In the genomic region with DNA sequence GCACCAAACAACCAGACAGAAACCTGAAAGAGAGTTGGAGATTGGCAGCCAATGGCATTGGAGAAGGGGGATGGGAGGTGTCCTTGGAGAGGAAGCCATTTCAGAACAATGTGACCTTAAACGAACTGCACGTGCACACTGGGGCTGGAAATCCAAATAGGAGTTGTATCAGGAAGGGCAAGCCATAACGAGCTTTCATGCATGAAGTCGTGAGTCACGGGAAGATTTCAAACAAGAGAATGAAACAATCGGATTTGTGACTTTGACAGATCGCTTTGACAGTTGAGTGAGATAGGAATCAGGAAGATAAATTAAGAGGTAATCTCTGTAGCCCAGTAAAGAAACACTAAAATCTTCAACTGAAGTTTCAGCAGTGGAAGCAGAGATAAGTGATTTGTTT, we compare ENCODE assay signal across 21 cellular contexts.
DNase-seq lines count a peak whose midpoint lies in the region; ATAC-seq and TF ChIP-seq lines count a peak whose summit lies in the region.
"Had no signal": no experiment of that assay in that cellular context is flagged by ENCODE, and none has a peak within 500 bp of the region (broad histone marks: within the 10 kb centered on the region; RNA-seq: fewer than 3 reads in every experiment).

No MANE protein-coding gene starts in this region.

- intact Hi-C loops in activated CD4-positive, alpha-beta memory T cell treated with anti-CD3 and anti-CD28 coated beads for 36 hours (cut with micrococcal nuclease) = no loop called here

- TF ChIP-seq CTCF in HEK293 (tag by site-specific recombination; IDR thresholded peaks at IDR 0.05) (no peak), WERI-Rb-1 (IDR thresholded peaks at IDR 0.05; ENCODE audit: low read depth, low read length) (no peak)

- DNase-seq in NCI-H69 (lab: John Stamatoyannopoulos, UW) = peak; percentile 7
- DNase-seq in WERI-Rb-1 = peak; percentile 35
- DNase-seq in kidney tubule cell (ENCODE audit: low spot score) = peak; percentile 63
- DNase-seq in G401 (ENCODE audit: low spot score) = no peak
- no peak for DNase-seq in activated CD4-positive, alpha-beta memory T cell treated with anti-CD3 and anti-CD28 coated beads for 36 hours
- DNase-seq: CD4-positive, alpha-beta T cell; DMS79 treated with DMSO at 0.1 percent for 48 hours; GDM1; KG1; NCI-H1048; NCI-H146; NCI-H2081 treated with DMSO at 0.1 percent for 48 hours; NCI-H2227 treated with DMSO at 0.1 percent for 48 hours; NCI-H524 treated with DMSO at 0.1 percent for 48 hours had no signal

- POLR2A ChIA-PET in HEK293 (lab: Yijun Ruan, JAX) = no interaction called here
- POLR2A ChIA-PET in activated CD4-positive, alpha-beta memory T cell treated with anti-CD3 and anti-CD28 coated beads for 36 hours (lab: Charles Lee) = no interaction called here

- H3K9me3 ChIP-seq in HEK293 (ENCODE audit: control insufficient read depth, insufficient read depth, low read depth, low read length) (no peaks in the 10 kb centered on the region), WERI-Rb-1 (ENCODE audit: severe bottlenecking) (no peaks in the 10 kb centered on the region)

- CTCF ChIA-PET in HEK293 (lab: Yijun Ruan, JAX) = interaction anchor here (0.5 kb wide), 1 partner anchor 19 kb away, joined by 4 read pairs; no protein-coding TSS in a partner anchor
- CTCF ChIA-PET in activated CD4-positive, alpha-beta memory T cell treated with anti-CD3 and anti-CD28 coated beads for 36 hours (lab: Charles Lee) = no interaction called here

- no peaks in the 10 kb centered on the region for H3K27me3 Mint-ChIP-seq in activated CD4-positive, alpha-beta memory T cell treated with anti-CD3 and anti-CD28 coated beads for 36 hours
- H3K27me3 Mint-ChIP-seq: B cell; CD4-positive, alpha-beta T cell had no signal

- in situ Hi-C loops in G401 (cut with HindIII; ENCODE audit: low sequenced_read_pairs) = no loop called here

- H3K36me3 ChIP-seq in HEK293 (ENCODE audit: control insufficient read depth in 2 of 2, insufficient read depth in 1 of 2, low read length in 2 of 2) = no peaks in the 10 kb centered on the region
- H3K36me3 ChIP-seq in WERI-Rb-1 = no peaks in the 10 kb centered on the region
- H3K36me3 ChIP-seq: SJSA1 had no signal

- no peaks in the 10 kb centered on the region for H3K4me1 Mint-ChIP-seq in activated CD4-positive, alpha-beta memory T cell treated with anti-CD3 and anti-CD28 coated beads for 36 hours (ENCODE audit: low read depth)
- H3K4me1 Mint-ChIP-seq: B cell had no signal

- no peak overlapping the region for H3K4me3 ChIP-seq in HEK293 (ENCODE audit: low read depth, low read length)
- no peak overlapping the region for H3K4me3 ChIP-seq in WERI-Rb-1 (ENCODE audit: low read depth, low read length)
- H3K4me3 ChIP-seq: GM12878, SJSA1 had no signal

- no peaks in the 10 kb centered on the region for H3K36me3 Mint-ChIP-seq in activated CD4-positive, alpha-beta memory T cell treated with anti-CD3 and anti-CD28 coated beads for 36 hours

- H3K27ac Mint-ChIP-seq in activated CD4-positive, alpha-beta memory T cell treated with anti-CD3 and anti-CD28 coated beads for 36 hours = no peak overlapping the region
- H3K27ac Mint-ChIP-seq: B cell; CD4-positive, alpha-beta T cell had no signal

- no peaks in the 10 kb centered on the region for H3K4me1 ChIP-seq in HEK293 (ENCODE audit: control insufficient read depth, insufficient read depth, low read length)
- H3K4me1 ChIP-seq: SJSA1 had no signal

- ATAC-seq in HG02763 (IDR thresholded peaks at IDR 0.05; ENCODE audit: unreplicated experiment) = no peak
- no peak for ATAC-seq in GM18868 (IDR thresholded peaks at IDR 0.05; ENCODE audit: unreplicated experiment)
- ATAC-seq: GM12878, HepG2 had no signal

- H3K9me3 Mint-ChIP-seq in activated CD4-positive, alpha-beta memory T cell treated with anti-CD3 and anti-CD28 coated beads for 36 hours = peaks cover 13% of the 10 kb centered on the region

- H3K4me3 Mint-ChIP-seq in activated CD4-positive, alpha-beta memory T cell treated with anti-CD3 and anti-CD28 coated beads for 36 hours = no peak overlapping the region
- H3K4me3 Mint-ChIP-seq: B cell; CD4-positive, alpha-beta T cell had no signal

- H3K27ac ChIP-seq in HEK293 (ENCODE audit: extremely low read depth, low read depth, low read length) = no peak overlapping the region
- H3K27ac ChIP-seq in WERI-Rb-1 = no peak overlapping the region
- H3K27ac ChIP-seq: SJSA1 had no signal

- no peaks in the 10 kb centered on the region for H3K27me3 ChIP-seq in WERI-Rb-1 (ENCODE audit: insufficient read depth, low read depth, severe bottlenecking)
- H3K27me3 ChIP-seq: SJSA1 had no signal

TF ChIP-seq in HEK293, 187 proteins besides CTCF, POLR2A, EP300 and RAD21:
- TF ChIP-seq, protein P1, sequence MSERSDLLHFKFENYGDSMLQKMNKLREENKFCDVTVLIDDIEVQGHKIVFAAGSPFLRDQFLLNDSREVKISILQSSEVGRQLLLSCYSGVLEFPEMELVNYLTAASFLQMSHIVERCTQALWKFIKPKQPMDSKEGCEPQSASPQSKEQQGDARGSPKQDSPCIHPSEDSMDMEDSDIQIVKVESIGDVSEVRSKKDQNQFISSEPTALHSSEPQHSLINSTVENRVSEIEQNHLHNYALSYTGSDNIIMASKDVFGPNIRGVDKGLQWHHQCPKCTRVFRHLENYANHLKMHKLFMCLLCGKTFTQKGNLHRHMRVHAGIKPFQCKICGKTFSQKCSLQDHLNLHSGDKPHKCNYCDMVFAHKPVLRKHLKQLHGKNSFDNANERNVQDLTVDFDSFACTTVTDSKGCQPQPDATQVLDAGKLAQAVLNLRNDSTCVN (tag by site-specific recombination; optimal IDR thresholded peaks at IDR 0.05) = no peak
- TF ChIP-seq, protein P2, sequence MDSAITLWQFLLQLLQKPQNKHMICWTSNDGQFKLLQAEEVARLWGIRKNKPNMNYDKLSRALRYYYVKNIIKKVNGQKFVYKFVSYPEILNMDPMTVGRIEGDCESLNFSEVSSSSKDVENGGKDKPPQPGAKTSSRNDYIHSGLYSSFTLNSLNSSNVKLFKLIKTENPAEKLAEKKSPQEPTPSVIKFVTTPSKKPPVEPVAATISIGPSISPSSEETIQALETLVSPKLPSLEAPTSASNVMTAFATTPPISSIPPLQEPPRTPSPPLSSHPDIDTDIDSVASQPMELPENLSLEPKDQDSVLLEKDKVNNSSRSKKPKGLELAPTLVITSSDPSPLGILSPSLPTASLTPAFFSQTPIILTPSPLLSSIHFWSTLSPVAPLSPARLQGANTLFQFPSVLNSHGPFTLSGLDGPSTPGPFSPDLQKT (IDR thresholded peaks at IDR 0.05; ENCODE audit: borderline replicate concordance, low read depth, low read length) = no peak
- TF ChIP-seq GLIS1 (tag by site-specific recombination; IDR thresholded peaks at IDR 0.05) (no peak), KLF10 (tag by site-specific recombination; IDR thresholded peaks at IDR 0.05) (no peak), SETDB1 (IDR thresholded peaks at IDR 0.05; ENCODE audit: insufficient read length, low read length) (peak; percentile 53)

Comparison
In these comparisons a context has a peak if more than half of its experiments do, and no peak if none do; other contexts are left out.
1. DNase-seq: peak in NCI-H69 (single experiment), WERI-Rb-1 (single experiment) and kidney tubule cell (single experiment); none in G401 (single experiment) and activated CD4-positive, alpha-beta memory T cell treated with anti-CD3 and anti-CD28 coated beads for 36 hours (single experiment).